ENCODE assay signal across 15 cellular contexts in genomic region chr19:18253130-18253529, GRCh38. TPM values are rescaled to one million over a fixed set of nuclear protein-coding genes. Genes with fewer than 3 reads are reported as not detected.
DNase-seq lines count a peak whose midpoint lies in the region; ATAC-seq and TF ChIP-seq lines count a peak whose summit lies in the region.
"Had no signal": no experiment of that assay in that cellular context is flagged by ENCODE, and none has a peak within 500 bp of the region (broad histone marks: within the 10 kb centered on the region; RNA-seq: fewer than 3 reads in every experiment).

No MANE protein-coding gene starts in this region.

- H3K18ac ChIP-seq in neuronal stem cell (ENCODE audit: low read length) = no peak overlapping the region

- H3K9me3 ChIP-seq in colonic mucosa (no peaks in the 10 kb centered on the region), transverse colon (no peaks in the 10 kb centered on the region), body of pancreas (no peaks in the 10 kb centered on the region), neuronal stem cell (replicated peaks in 1 of 2; ENCODE audit: control insufficient read depth in 2 of 2, insufficient read depth in 1 of 2, low read depth in 1 of 2, low read length in 2 of 2) (no peaks in the 10 kb centered on the region)
- H3K9me3 ChIP-seq: A549, BE2C had no signal

- H2BK120ac ChIP-seq in neuronal stem cell (ENCODE audit: low read depth, low read length) = no peak overlapping the region

- no peak overlapping the region for H3K4ac ChIP-seq in neuronal stem cell (ENCODE audit: low read length)

- no peaks in the 10 kb centered on the region for H3K79me1 ChIP-seq in neuronal stem cell (ENCODE audit: low read depth, low read length)

- DNase-seq in MV-4-11 (lab: John Stamatoyannopoulos, UW) (peak; percentile 28), colonic mucosa (no peak), epithelial cell of proximal tubule (ENCODE audit: low read depth) (no peak), transverse colon (no peak), body of pancreas (no peak), glomerular visceral epithelial cell (ENCODE audit: extremely low spot score) (no peak), neuronal stem cell (ENCODE audit: low spot score) (no peak)
- DNase-seq in activated naive CD8-positive, alpha-beta T cell treated with anti-CD3 and anti-CD28 coated beads for 36 hours = no peak
- DNase-seq: BE2C; CD8-positive, alpha-beta T cell; COR-L47; GF-D8 had no signal

- no peak overlapping the region for H2BK5ac ChIP-seq in neuronal stem cell (ENCODE audit: low read length)

- H4K8ac ChIP-seq in neuronal stem cell (ENCODE audit: low read depth, low read length) = no peak overlapping the region

- H3K27ac Mint-ChIP-seq in activated naive CD8-positive, alpha-beta T cell treated with anti-CD3 and anti-CD28 coated beads for 36 hours = no peak overlapping the region
- H3K27ac Mint-ChIP-seq: CD8-positive, alpha-beta T cell had no signal

- no peaks in the 10 kb centered on the region for H3K27me3 ChIP-seq in colonic mucosa
- H3K27me3 ChIP-seq in transverse colon = peaks cover 8% of the 10 kb centered on the region
- H3K27me3 ChIP-seq in body of pancreas = no peaks in the 10 kb centered on the region
- H3K27me3 ChIP-seq in neuronal stem cell (ENCODE audit: control insufficient read depth in 3 of 3, insufficient read depth in 3 of 3, low read depth in 1 of 3, low read length in 3 of 3) = peaks cover 0 to 19% (median 15%) of the 10 kb centered on the region in 3 experiments

- in situ Hi-C loops in transverse colon (cut with MboI; ENCODE audit: low pct_ligation_motif_present in 1 of 4, low pct_unique_long_range_greater_than_20kb in 1 of 4, low sequenced_read_pairs in 3 of 4) = loop anchor here in 1 of 4 donors (25.0 kb wide), 1 partner anchor 159 kb away; the partner anchor contains the start of gene SSBP4

- no peak for ATAC-seq in body of pancreas
- ATAC-seq: A549; CD8-positive, alpha-beta T cell; HCT116 had no signal

- no peaks in the 10 kb centered on the region for H3K36me3 ChIP-seq in colonic mucosa
- no peaks in the 10 kb centered on the region for H3K36me3 ChIP-seq in transverse colon
- H3K36me3 ChIP-seq in body of pancreas (replicated peaks in 1 of 2; ENCODE audit: insufficient read depth in 1 of 2, low read depth in 2 of 2) = no peaks in the 10 kb centered on the region
- no peaks in the 10 kb centered on the region for H3K36me3 ChIP-seq in neuronal stem cell (replicated peaks in 1 of 2; ENCODE audit: control insufficient read depth in 2 of 2, insufficient read depth in 2 of 2, low read length in 2 of 2)
- H3K36me3 ChIP-seq: BE2C had no signal

- H3K27me3 Mint-ChIP-seq in activated naive CD8-positive, alpha-beta T cell treated with anti-CD3 and anti-CD28 coated beads for 36 hours = peaks cover 35% of the 10 kb centered on the region

- TF ChIP-seq POLR2A in transverse colon (IDR thresholded peaks at IDR 0.05) (no peak), body of pancreas (IDR thresholded peaks at IDR 0.05) (no peak)

- no peak for TF ChIP-seq CTCF in colonic mucosa (IDR thresholded peaks at IDR 0.05)
- peak; percentile 2 for TF ChIP-seq CTCF in epithelial cell of proximal tubule (conservative IDR thresholded peaks at IDR 0.05; ENCODE audit: low read depth, low read length)
- TF ChIP-seq CTCF in transverse colon (IDR thresholded peaks at IDR 0.05) = no peak
- no peak for TF ChIP-seq CTCF in body of pancreas (IDR thresholded peaks at IDR 0.05)

- no peak overlapping the region for H3K23ac ChIP-seq in neuronal stem cell (ENCODE audit: low read depth, low read length, poor library complexity)

- H2AK5ac ChIP-seq in neuronal stem cell (ENCODE audit: low read depth, low read length) = no peak overlapping the region

- no peak overlapping the region for H2AFZ ChIP-seq in neuronal stem cell (ENCODE audit: low read length)

- H3K4me1 ChIP-seq in colonic mucosa (peaks cover 7% of the 10 kb centered on the region), transverse colon (peaks cover 0 to 29% (median 10%) of the 10 kb centered on the region in 4 donors), body of pancreas (peaks cover 10% of the 10 kb centered on the region), neuronal stem cell (ENCODE audit: control insufficient read depth in 2 of 2, insufficient read depth in 1 of 2, low read depth in 1 of 2, low read length in 2 of 2) (no peaks in the 10 kb centered on the region)
- H3K4me1 ChIP-seq: A549, BE2C had no signal

- 72 to 91% methylated on average over 3 to 4 of the region's 4 CpGs for WGBS in transverse colon (ENCODE audit: low coverage in 1 of 2), 2 donors
- WGBS in body of pancreas, 2 donors = 65 to 79% methylated on average over 3 to 4 of the region's 4 CpGs
- no CpG with 5 or more reads among the region's 4 CpGs for WGBS in neuronal stem cell (ENCODE audit: extremely low coverage in 2 of 2, insufficient read length in 2 of 2, insufficient replicate concordance in 1 of 2), 2 donors

- H3K9ac ChIP-seq in colonic mucosa (ENCODE audit: low read depth in 2 of 2, low read length in 2 of 2) = peak overlapping the region in 1 of 2 donors; percentile 64
- H3K9ac ChIP-seq in neuronal stem cell (ENCODE audit: low read depth, low read length, poor library complexity) = no peak overlapping the region

- no peak overlapping the region for H2BK12ac ChIP-seq in neuronal stem cell (ENCODE audit: low read length)

- H4K91ac ChIP-seq in neuronal stem cell (ENCODE audit: low read depth, low read length, poor library complexity) = no peak overlapping the region

- no peaks in the 10 kb centered on the region for H3K36me3 Mint-ChIP-seq in activated naive CD8-positive, alpha-beta T cell treated with anti-CD3 and anti-CD28 coated beads for 36 hours
- H3K36me3 Mint-ChIP-seq: CD8-positive, alpha-beta T cell had no signal

- no peak overlapping the region for H3K4me3 Mint-ChIP-seq in activated naive CD8-positive, alpha-beta T cell treated with anti-CD3 and anti-CD28 coated beads for 36 hours
- H3K4me3 Mint-ChIP-seq: CD8-positive, alpha-beta T cell had no signal

- TF ChIP-seq EP300 in transverse colon (IDR thresholded peaks at IDR 0.05; ENCODE audit: low read depth) = no peak

- no peak overlapping the region for H3K4me2 ChIP-seq in neuronal stem cell (ENCODE audit: insufficient read depth, low read length, poor library complexity, severe bottlenecking)
- H3K4me2 ChIP-seq: A549 had no signal

- intact Hi-C loops in colonic mucosa (cut with DNase I) = loop anchor here (5.0 kb wide), 1 partner anchor 46 kb away; no protein-coding TSS in a partner anchor
- intact Hi-C loops in transverse colon (cut with DNase I; ENCODE audit: low total_unique reads) = loop anchor here (5.0 kb wide), 1 partner anchor 141 kb away; no protein-coding TSS in a partner anchor
- intact Hi-C loops in body of pancreas (cut with DNase I) = loop anchor here (5.0 kb wide), 1 partner anchor 41 kb away; no protein-coding TSS in a partner anchor

- no peak overlapping the region for H3K14ac ChIP-seq in neuronal stem cell (ENCODE audit: low read length)

- peak overlapping the region; percentile 85 for H3K27ac ChIP-seq in colonic mucosa
- H3K27ac ChIP-seq in transverse colon = peak overlapping the region; percentile 58 to 79 (median 70)
- H3K27ac ChIP-seq in body of pancreas = no peak overlapping the region
- H3K27ac ChIP-seq in neuronal stem cell (replicated peaks; ENCODE audit: low read length) = no peak overlapping the region
- H3K27ac ChIP-seq: A549, C4-2B had no signal

- H3K4me1 Mint-ChIP-seq in activated naive CD8-positive, alpha-beta T cell treated with anti-CD3 and anti-CD28 coated beads for 36 hours = peaks cover 3% of the 10 kb centered on the region

- H3K9me3 Mint-ChIP-seq in activated naive CD8-positive, alpha-beta T cell treated with anti-CD3 and anti-CD28 coated beads for 36 hours = no peaks in the 10 kb centered on the region
- H3K9me3 Mint-ChIP-seq: CD8-positive, alpha-beta T cell had no signal

- no peak overlapping the region for H3K4me3 ChIP-seq in colonic mucosa
- H3K4me3 ChIP-seq in epithelial cell of proximal tubule (ENCODE audit: low read depth, low read length) = no peak overlapping the region
- H3K4me3 ChIP-seq in transverse colon = no peak overlapping the region
- H3K4me3 ChIP-seq in body of pancreas = no peak overlapping the region
- H3K4me3 ChIP-seq in neuronal stem cell (ENCODE audit: low read length in 2 of 2) = no peak overlapping the region
- H3K4me3 ChIP-seq: A549 had no signal

- H2BK15ac ChIP-seq in neuronal stem cell (ENCODE audit: low read length) = no peak overlapping the region

RNA-seq across cellular contexts. Expression of gene IQCN, which starts 21.1 kb away (rescaled TPM):
- total RNA-seq in colonic mucosa (1 to 10 TPM; 1.7 to 3.0 TPM), epithelial cell of proximal tubule (0.07 and 1.3 TPM in 2 replicates), transverse colon (10 to 100 TPM in 3 of 4 donors, 1 to 10 TPM in 1; 4.8 to 49.7 (median 17.5) TPM), body of pancreas (1 to 10 TPM; 5.6 to 7.0 TPM)
- under 1 TPM; 0.29 to 0.32 TPM for total RNA-seq in activated naive CD8-positive, alpha-beta T cell treated with anti-CD3 and anti-CD28 coated beads for 36 hours
- 0.81 TPM for polyA plus RNA-seq in neuronal stem cell (2013, experiment 1 of 2)
- 1.1 TPM for polyA plus RNA-seq in neuronal stem cell (2013, experiment 2 of 2)

RNA-seq across cellular contexts. Expression of gene PDE4C, which starts 26.9 kb away (rescaled TPM):
- total RNA-seq in colonic mucosa = 1 to 10 TPM; 2.1 TPM
- total RNA-seq in epithelial cell of proximal tubule = 0.63 TPM in 1 of 2 replicates, not detected in the other
- 10 to 100 TPM in 2 of 4 donors, 1 to 10 TPM in 2; 3.0 to 18.3 (median 7.7) TPM for total RNA-seq in transverse colon
- under 1 TPM; under 0.01 to 0.26 TPM for total RNA-seq in body of pancreas
- not detected for total RNA-seq in activated naive CD8-positive, alpha-beta T cell treated with anti-CD3 and anti-CD28 coated beads for 36 hours
- 0.14 TPM for polyA plus RNA-seq in neuronal stem cell (2013, experiment 1 of 2)
- 0.12 TPM for polyA plus RNA-seq in neuronal stem cell (2013, experiment 2 of 2)

RNA-seq across cellular contexts. Expression of gene JUND, which starts 28.3 kb away (rescaled TPM):
- total RNA-seq in colonic mucosa (100 to 1,000 TPM; 177 to 418 TPM), epithelial cell of proximal tubule (266 and 341 TPM in 2 replicates), transverse colon (1,000 to 10,000 TPM in 3 of 4 donors, 100 to 1,000 TPM in 1; 714 to 2,423 (median 1,288) TPM), body of pancreas (100 to 1,000 TPM; 250 to 607 TPM)
- 100 to 1,000 TPM; 379 to 398 TPM for total RNA-seq in activated naive CD8-positive, alpha-beta T cell treated with anti-CD3 and anti-CD28 coated beads for 36 hours
- 126 TPM for polyA plus RNA-seq in neuronal stem cell (2013, experiment 1 of 2)
- 119 TPM for polyA plus RNA-seq in neuronal stem cell (2013, experiment 2 of 2)

RNA-seq across cellular contexts. Expression of gene RAB3A, which starts 49.3 kb away (rescaled TPM):
- total RNA-seq in colonic mucosa (1 to 10 TPM; 3.5 to 4.2 TPM), epithelial cell of proximal tubule (0.17 and 0.43 TPM in 2 replicates), transverse colon (1 to 10 TPM in 3 of 4 donors, not detected in 1; 2.2 to 8.6 (median 3.8) TPM), body of pancreas (1 to 10 TPM in 1 of 2 donors, under 1 TPM in 1; 0.52 to 8.2 TPM)
- 1 to 10 TPM; 3.2 to 3.9 TPM for total RNA-seq in activated naive CD8-positive, alpha-beta T cell treated with anti-CD3 and anti-CD28 coated beads for 36 hours
- polyA plus RNA-seq in neuronal stem cell (2013, experiment 1 of 2) = 3.4 TPM
- 4.3 TPM for polyA plus RNA-seq in neuronal stem cell (2013, experiment 2 of 2)

Comparison
In these comparisons a context has a peak if more than half of its experiments do, and no peak if none do; other contexts are left out.
1. H3K27ac ChIP-seq: peak in colonic mucosa (single experiment) and transverse colon (4 of 4); none in body of pancreas (0 of 4) and neuronal stem cell (single experiment).